ENCODE assay signal across 29 cellular contexts in the genomic region with DNA sequence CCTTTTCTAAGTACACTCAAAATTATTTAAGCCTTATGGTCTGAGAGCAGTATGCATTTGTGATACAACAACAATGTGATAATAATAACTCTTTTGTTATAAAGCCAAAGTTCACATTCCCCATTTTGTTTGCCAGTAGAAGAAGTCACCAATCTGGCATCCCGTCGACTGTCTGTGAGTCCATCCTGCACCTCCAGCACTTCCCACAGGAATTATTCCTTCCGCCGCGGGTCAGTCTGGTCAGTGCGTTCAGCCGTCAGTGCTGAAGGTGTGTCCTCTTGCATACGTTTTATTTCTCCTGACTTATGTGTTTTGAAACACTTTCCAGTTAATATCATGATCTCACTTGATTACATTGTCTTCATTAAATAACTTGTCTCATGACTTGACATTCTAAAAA.
"Had no signal": no experiment of that assay in that cellular context is flagged by ENCODE, and none has a peak within 500 bp of the region (broad histone marks: within the 10 kb centered on the region; RNA-seq: fewer than 3 reads in every experiment).

No MANE protein-coding gene starts in this region.

- H3K27me3 ChIP-seq: colonic mucosa, gastrocnemius medialis had no signal

- H3K4me1 ChIP-seq: colonic mucosa, esophagus muscularis mucosa, esophagus squamous epithelium, foreskin keratinocyte, gastrocnemius medialis, gastroesophageal sphincter, heart left ventricle, heart right ventricle had no signal

- H3K4me3 Mint-ChIP-seq: dendritic cell treated with granulocyte-macrophage colony-stimulating factor and Interleukin-4, amounts not matched to agents 40 ng/mL and 50 ng/mL, for 4 days; effector memory CD8-positive, alpha-beta T cell; endodermal cell had no signal

- H3K36me3 ChIP-seq: colonic mucosa, esophagus muscularis mucosa, esophagus squamous epithelium, gastrocnemius medialis, gastroesophageal sphincter, heart left ventricle, heart right ventricle had no signal

- H3K4me3 ChIP-seq: colonic mucosa, coronary artery, dorsolateral prefrontal cortex, esophagus muscularis mucosa, esophagus squamous epithelium, gastrocnemius medialis, gastroesophageal sphincter, heart left ventricle, heart right ventricle had no signal

- H3K4me1 Mint-ChIP-seq: endodermal cell had no signal

- H3K9me3 Mint-ChIP-seq: dendritic cell treated with granulocyte-macrophage colony-stimulating factor and Interleukin-4, amounts not matched to agents 40 ng/mL and 50 ng/mL, for 4 days; endodermal cell had no signal

- FAIRE-seq: colon, endometrium, endothelial cell of umbilical vein, frontal cortex had no signal

- H3K9me3 ChIP-seq: colonic mucosa, esophagus muscularis mucosa, esophagus squamous epithelium, gastrocnemius medialis, gastroesophageal sphincter, heart left ventricle had no signal

- ATAC-seq: effector memory CD8-positive, alpha-beta T cell; esophagus mucosa; foreskin keratinocyte; gastrocnemius medialis; gastroesophageal sphincter; heart left ventricle; heart right ventricle had no signal

- DNase-seq: colonic mucosa; cortex of kidney; dermis blood vessel endothelial cell; dorsolateral prefrontal cortex; effector CD4-positive, alpha-beta T cell; effector CD8-positive, alpha-beta T cell; effector memory CD4-positive, alpha-beta T cell; effector memory CD8-positive, alpha-beta T cell; endodermal cell; erythroblast; esophagus squamous epithelium; foreskin fibroblast; foreskin keratinocyte; foreskin melanocyte; gastrocnemius medialis; glutamatergic neuron; head of caudate nucleus; heart left ventricle; heart right ventricle had no signal

- H3K27ac ChIP-seq: colonic mucosa, coronary artery, dorsolateral prefrontal cortex, epithelial cell of prostate, esophagus muscularis mucosa, esophagus squamous epithelium, foreskin keratinocyte, gastrocnemius medialis, gastroesophageal sphincter, heart left ventricle, heart right ventricle had no signal

- H3K27ac Mint-ChIP-seq: dendritic cell treated with granulocyte-macrophage colony-stimulating factor and Interleukin-4, amounts not matched to agents 40 ng/mL and 50 ng/mL, for 4 days; effector memory CD8-positive, alpha-beta T cell; endodermal cell had no signal
